Comparison of ENCODE assay signal across 15 cellular contexts in the genomic region with DNA sequence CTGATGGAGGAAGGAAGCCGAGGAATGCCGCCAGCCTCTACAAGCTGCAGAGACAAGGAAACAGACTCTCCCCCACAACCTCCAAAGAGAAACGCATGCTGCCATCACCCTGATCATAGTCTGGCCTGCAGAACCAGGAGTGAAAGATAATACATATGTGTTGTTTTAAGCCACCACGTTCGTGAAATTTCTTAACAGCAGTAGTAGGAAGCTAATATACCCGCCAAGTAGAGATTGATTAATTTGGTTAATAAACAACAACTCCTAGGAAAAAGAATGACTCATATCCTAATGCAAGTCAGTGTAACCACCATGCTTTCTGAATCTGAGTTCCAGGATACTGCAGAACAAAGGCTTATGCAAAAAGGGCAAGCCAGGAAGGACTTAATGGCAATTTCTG. TPM values are rescaled to one million over a fixed set of nuclear protein-coding genes. Genes with fewer than 3 reads are reported as not detected.
DNase-seq lines count a peak whose midpoint lies in the region; ATAC-seq, FAIRE-seq and TF ChIP-seq lines count a peak whose summit lies in the region.
"Had no signal": no experiment of that assay in that cellular context is flagged by ENCODE, and none has a peak within 500 bp of the region (broad histone marks: within the 10 kb centered on the region; RNA-seq: fewer than 3 reads in every experiment).

No MANE protein-coding gene starts in this region.

- H3K36me3 Mint-ChIP-seq in mesothelial cell of epicardium, result peaks cover 15% of the 10 kb centered on the region
- no peaks in the 10 kb centered on the region for H3K36me3 Mint-ChIP-seq in activated CD4-positive, alpha-beta T cell treated with anti-CD3 and anti-CD28 coated beads, Interleukin-2, amount 10 ng/mL, durations not matched to agents 7 days and 5 days (ENCODE audit: low read depth)
- H3K36me3 Mint-ChIP-seq in activated T-cell treated with anti-CD3 and anti-CD28 coated beads, Interleukin-2, amount 50 U/mL, for 72 hours (ENCODE audit: insufficient read depth in 2 of 2), result no peaks in the 10 kb centered on the region

- ATAC-seq in GM18868 (IDR thresholded peaks at IDR 0.05; ENCODE audit: unreplicated experiment), result no peak
- no peak for ATAC-seq in activated T-cell treated with anti-CD3 and anti-CD28 coated beads, Interleukin-2, amount 50 U/mL, for 72 hours (replicated peaks in 1 of 2)
- ATAC-seq: activated T-cell treated with anti-CD3 and anti-CD28 coated beads, Interleukin-2, amount 50 U/mL, for 4 hours had no signal

- H3K27me3 ChIP-seq in esophagus muscularis mucosa, result no peaks in the 10 kb centered on the region
- H3K27me3 ChIP-seq: tibial nerve had no signal

- no peaks in the 10 kb centered on the region for H3K9me3 Mint-ChIP-seq in mesothelial cell of epicardium
- H3K9me3 Mint-ChIP-seq in activated CD4-positive, alpha-beta T cell treated with anti-CD3 and anti-CD28 coated beads, Interleukin-2, amount 10 ng/mL, durations not matched to agents 7 days and 5 days, result no peaks in the 10 kb centered on the region
- H3K9me3 Mint-ChIP-seq in activated T-cell treated with anti-CD3 and anti-CD28 coated beads, Interleukin-2, amount 50 U/mL, for 72 hours, result no peaks in the 10 kb centered on the region
- H3K9me3 Mint-ChIP-seq: activated T-cell treated with anti-CD3 and anti-CD28 coated beads, Interleukin-2, amount 50 U/mL, for 4 hours; central memory CD8-positive, alpha-beta T cell had no signal

- no peaks in the 10 kb centered on the region for H3K9me3 ChIP-seq in esophagus muscularis mucosa
- H3K9me3 ChIP-seq: tibial nerve had no signal

- in situ Hi-C loops in Caki2 (cut with HindIII; ENCODE audit: low pct_unique_long_range_greater_than_20kb, low sequenced_read_pairs), result no loop called here

- 71% methylated on average over 6 of the region's 6 CpGs for WGBS in esophagus muscularis mucosa

- H3K27me3 Mint-ChIP-seq in mesothelial cell of epicardium (ENCODE audit: low read depth), result no peaks in the 10 kb centered on the region
- H3K27me3 Mint-ChIP-seq in activated CD4-positive, alpha-beta T cell treated with anti-CD3 and anti-CD28 coated beads, Interleukin-2, amount 10 ng/mL, durations not matched to agents 7 days and 5 days, result peaks cover 26% of the 10 kb centered on the region
- H3K27me3 Mint-ChIP-seq in activated T-cell treated with anti-CD3 and anti-CD28 coated beads, Interleukin-2, amount 50 U/mL, for 72 hours (ENCODE audit: low read depth), result peaks cover 37% of the 10 kb centered on the region

- TF ChIP-seq EP300 in esophagus muscularis mucosa (IDR thresholded peaks at IDR 0.05), result no peak

- TF ChIP-seq CTCF in esophagus muscularis mucosa (IDR thresholded peaks at IDR 0.05), result no peak
- TF ChIP-seq CTCF in mesothelial cell of epicardium (IDR thresholded peaks at IDR 0.05; ENCODE audit: unreplicated experiment), result no peak

- POLR2A ChIA-PET in activated CD4-positive, alpha-beta T cell treated with anti-CD3 and anti-CD28 coated beads, Interleukin-2, amount 10 ng/mL, durations not matched to agents 7 days and 5 days (lab: Charles Lee), result interaction anchor here (0.6 to 0.7 kb wide), 3 partner anchors 725 to 974 kb away, joined by 3 to 9 read pairs (median 5); no protein-coding TSS in a partner anchor

- no peak overlapping the region for H3K4me3 Mint-ChIP-seq in mesothelial cell of epicardium
- no peak overlapping the region for H3K4me3 Mint-ChIP-seq in activated CD4-positive, alpha-beta T cell treated with anti-CD3 and anti-CD28 coated beads, Interleukin-2, amount 10 ng/mL, durations not matched to agents 7 days and 5 days
- H3K4me3 Mint-ChIP-seq in activated T-cell treated with anti-CD3 and anti-CD28 coated beads, Interleukin-2, amount 50 U/mL, for 72 hours, result no peak overlapping the region
- H3K4me3 Mint-ChIP-seq: activated T-cell treated with anti-CD3 and anti-CD28 coated beads, Interleukin-2, amount 50 U/mL, for 4 hours; central memory CD8-positive, alpha-beta T cell had no signal

- CTCF ChIA-PET in activated CD4-positive, alpha-beta T cell treated with anti-CD3 and anti-CD28 coated beads, Interleukin-2, amount 10 ng/mL, durations not matched to agents 7 days and 5 days (lab: Charles Lee), result interaction anchor here (0.6 to 1.2 kb wide), 2 partner anchors 12 to 1878 kb away, joined by 3 to 5 read pairs; no protein-coding TSS in a partner anchor

- peaks cover 32% of the 10 kb centered on the region for H3K4me1 Mint-ChIP-seq in mesothelial cell of epicardium
- H3K4me1 Mint-ChIP-seq in activated CD4-positive, alpha-beta T cell treated with anti-CD3 and anti-CD28 coated beads, Interleukin-2, amount 10 ng/mL, durations not matched to agents 7 days and 5 days, result peaks cover 23% of the 10 kb centered on the region
- H3K4me1 Mint-ChIP-seq in activated T-cell treated with anti-CD3 and anti-CD28 coated beads, Interleukin-2, amount 50 U/mL, for 72 hours (ENCODE audit: low read depth), result peaks cover 8% of the 10 kb centered on the region
- H3K4me1 Mint-ChIP-seq: central memory CD8-positive, alpha-beta T cell had no signal

- peak; percentile 93 for FAIRE-seq in RCC 7860 (lab: Jason Lieb, UNC)

- DNase-seq in Caki2 (ENCODE audit: low read depth), result peak; percentile 89
- DNase-seq in RCC 7860 (ENCODE audit: low spot score), result peak; percentile 79
- no peak for DNase-seq in esophagus muscularis mucosa (ENCODE audit: extremely low spot score)
- no peak for DNase-seq in mesothelial cell of epicardium (ENCODE audit: low spot score in 2 of 2, unreplicated experiment in 2 of 2)
- no peak for DNase-seq in activated CD4-positive, alpha-beta T cell treated with anti-CD3 and anti-CD28 coated beads, Interleukin-2, amount 10 ng/mL, durations not matched to agents 7 days and 5 days
- DNase-seq in activated T-cell treated with anti-CD3 and anti-CD28 coated beads, Interleukin-2, amount 50 U/mL, for 72 hours, result no peak
- no peak for DNase-seq in NCI-H1105 (lab: John Stamatoyannopoulos, UW)
- DNase-seq: activated T-cell treated with anti-CD3 and anti-CD28 coated beads, Interleukin-2, amount 50 U/mL, for 4 hours; NCI-H2227 treated with DMSO at 0.1 percent for 48 hours; retina; WERI-Rb-1 had no signal

- H3K4me1 ChIP-seq in esophagus muscularis mucosa, result peaks cover 1 to 35% (median 8%) of the 10 kb centered on the region in 4 donors

- H3K27ac ChIP-seq in esophagus muscularis mucosa (replicated peaks in 1 of 4), result peak overlapping the region; percentile 28 to 77 (median 66)
- H3K27ac ChIP-seq: BLaER1 treated with 17β-estradiol and CSF1 and Interleukin-3, amounts not matched to agents 10 nM and 100 nM; tibial nerve; WERI-Rb-1 had no signal

- H3K27ac Mint-ChIP-seq in mesothelial cell of epicardium, result peak overlapping the region; percentile 4
- H3K27ac Mint-ChIP-seq in activated CD4-positive, alpha-beta T cell treated with anti-CD3 and anti-CD28 coated beads, Interleukin-2, amount 10 ng/mL, durations not matched to agents 7 days and 5 days, result no peak overlapping the region
- H3K27ac Mint-ChIP-seq in activated T-cell treated with anti-CD3 and anti-CD28 coated beads, Interleukin-2, amount 50 U/mL, for 72 hours, result no peak overlapping the region

- intact Hi-C loops in esophagus muscularis mucosa (cut with DNase I), result no loop called here

- H3K36me3 ChIP-seq in esophagus muscularis mucosa, result peaks cover 0 to 59% (median 28%) of the 10 kb centered on the region in 4 donors
- H3K36me3 ChIP-seq: BLaER1 treated with 17β-estradiol and CSF1 and Interleukin-3, amounts not matched to agents 10 nM and 100 nM; WERI-Rb-1 had no signal

- no peak overlapping the region for H3K4me3 ChIP-seq in esophagus muscularis mucosa
- H3K4me3 ChIP-seq: BLaER1 treated with 17β-estradiol and CSF1 and Interleukin-3, amounts not matched to agents 10 nM and 100 nM; tibial nerve had no signal

- no peak for TF ChIP-seq POLR2A in esophagus muscularis mucosa (IDR thresholded peaks at IDR 0.05; ENCODE audit: low read depth)

RNA-seq across cellular contexts. Expression of gene LONRF2, which starts 36.6 kb away (rescaled TPM):
- total RNA-seq in Caki2 (2014; rRNA removed; shearing (Covaris generic); ENCODE audit: low replicate concordance), result 3.6 and 4.7 TPM in 2 replicates
- total RNA-seq in esophagus muscularis mucosa (10 to 100 TPM; 33.6 to 45.1 (median 39.5) TPM), mesothelial cell of epicardium (13.4 to 14.6 TPM (median 13.7 TPM) in 3 replicates)
- total RNA-seq in activated CD4-positive, alpha-beta T cell treated with anti-CD3 and anti-CD28 coated beads, Interleukin-2, amount 10 ng/mL, durations not matched to agents 7 days and 5 days, result under 1 TPM; 0.02 TPM
- total RNA-seq in activated T-cell treated with anti-CD3 and anti-CD28 coated beads, Interleukin-2, amount 50 U/mL, for 72 hours, result under 1 TPM; 0.10 to 0.25 TPM

Comparison
In these comparisons a context has a peak if more than half of its experiments do, and no peak if none do; other contexts are left out.
1. DNase-seq: peak in Caki2 (single experiment) and RCC 7860 (single experiment); none in esophagus muscularis mucosa (single experiment), mesothelial cell of epicardium (0 of 2), activated CD4-positive, alpha-beta T cell treated with anti-CD3 and anti-CD28 coated beads, Interleukin-2, amount 10 ng/mL, durations not matched to agents 7 days and 5 days (single experiment), activated T-cell treated with anti-CD3 and anti-CD28 coated beads, Interleukin-2, amount 50 U/mL, for 72 hours (0 of 2) and NCI-H1105 (single experiment).